Comparison of ENCODE assay signal across 16 cellular contexts in genomic region chr16:46928811-46929210, GRCh38. TPM values are rescaled to one million over a fixed set of nuclear protein-coding genes. Genes with fewer than 3 reads are reported as not detected.
DNase-seq lines count a peak whose midpoint lies in the region; ATAC-seq and TF ChIP-seq lines count a peak whose summit lies in the region.
"Had no signal": no experiment of that assay in that cellular context is flagged by ENCODE, and none has a peak within 500 bp of the region (broad histone marks: within the 10 kb centered on the region; RNA-seq: fewer than 3 reads in every experiment).

No MANE protein-coding gene starts in this region.

- H3K4me1 Mint-ChIP-seq in Calu3 (ENCODE audit: low read depth, unreplicated experiment) (no peaks in the 10 kb centered on the region), brain (no peaks in the 10 kb centered on the region), nephron progenitor cell (no peaks in the 10 kb centered on the region)

- BruUV-seq in Calu3 (replicated peaks; lab: Mats Ljungman, UMichigan) (no TSS peak), OCI-LY7 (replicated peaks; lab: Mats Ljungman, UMichigan) (TSS peak; percentile 55)

- no peaks in the 10 kb centered on the region for H3K9me2 ChIP-seq in OCI-LY7 (ENCODE audit: insufficient read depth, low read length)

- H3K9me3 Mint-ChIP-seq in Calu3 (ENCODE audit: low read depth, unreplicated experiment) (no peaks in the 10 kb centered on the region), brain (no peaks in the 10 kb centered on the region), nephron progenitor cell (no peaks in the 10 kb centered on the region)
- H3K9me3 Mint-ChIP-seq: IgD-negative memory B cell had no signal

- no peak overlapping the region for H2AFZ ChIP-seq in OCI-LY7 (ENCODE audit: low read length)
- H2AFZ ChIP-seq: PC-9 had no signal

- H3K36me3 Mint-ChIP-seq in Calu3 (ENCODE audit: insufficient read depth, unreplicated experiment) (peaks cover 91% of the 10 kb centered on the region), brain (peaks cover 39% of the 10 kb centered on the region), nephron progenitor cell (ENCODE audit: low read depth) (peaks cover 25% of the 10 kb centered on the region)
- H3K36me3 Mint-ChIP-seq: IgD-negative memory B cell had no signal

- no peak for ATAC-seq in Right ventricle myocardium inferior

- no peak overlapping the region for H3K4me3 ChIP-seq in OCI-LY7 (ENCODE audit: low read depth, low read length, poor library complexity, severe bottlenecking)
- H3K4me3 ChIP-seq: A549, HAP-1, PC-9, SK-N-MC had no signal

- intact Hi-C loops in Calu3 (cut with micrococcal nuclease; ENCODE audit: unreplicated experiment) = loop anchor here (2.0 kb wide), 1 partner anchor 74 kb away; no protein-coding TSS in a partner anchor
- intact Hi-C loops in OCI-LY7 (cut with micrococcal nuclease; ENCODE audit: unreplicated experiment) = loop anchor here (5.0 kb wide), 2 partner anchors 77 to 257 kb away; no protein-coding TSS in a partner anchor
- intact Hi-C loops in Right ventricle myocardium inferior (cut with DNase I) = loop anchor here (5.0 kb wide), 1 partner anchor 77 kb away; no protein-coding TSS in a partner anchor

- H3K27ac Mint-ChIP-seq in Calu3 (ENCODE audit: unreplicated experiment) (peak overlapping the region; percentile 33), brain (peak overlapping the region in 3 of 5 experiments; percentile 0 to 38 (median 34)), nephron progenitor cell (peak overlapping the region; percentile 30)

- peaks cover 37% of the 10 kb centered on the region; the same call in 1 of the 2 replicates for H3K36me3 ChIP-seq in OCI-LY7 (ENCODE audit: insufficient read depth, low read length)

- POLR2A ChIA-PET in OCI-LY7 (lab: Charles Lee) = interaction anchor here (0.6 kb wide), 1 partner anchor 265 kb away, joined by 3 read pairs; no protein-coding TSS in a partner anchor

- TF ChIP-seq CTCF in Calu3 (IDR thresholded peaks at IDR 0.05; ENCODE audit: unreplicated experiment) (no peak), OCI-LY7 (conservative IDR thresholded peaks at IDR 0.05; ENCODE audit: low read length) (no peak), brain (conservative IDR thresholded peaks at IDR 0.05) (no peak), nephron progenitor cell (IDR thresholded peaks at IDR 0.05) (no peak)

- H3K27me3 Mint-ChIP-seq in Calu3 (ENCODE audit: unreplicated experiment) (no peaks in the 10 kb centered on the region), brain (no peaks in the 10 kb centered on the region), nephron progenitor cell (ENCODE audit: low read depth, poor library complexity) (no peaks in the 10 kb centered on the region)
- H3K27me3 Mint-ChIP-seq: IgD-negative memory B cell had no signal

- no peaks in the 10 kb centered on the region for H3K9me3 ChIP-seq in OCI-LY7 (ENCODE audit: low read length)
- H3K9me3 ChIP-seq: A549, HAP-1 had no signal

- H4K20me1 ChIP-seq in OCI-LY7 (ENCODE audit: insufficient read depth, low read length) = no peaks in the 10 kb centered on the region

- H3K27ac ChIP-seq in OCI-LY7 (ENCODE audit: low read depth, low read length, poor library complexity, severe bottlenecking) = no peak overlapping the region
- H3K27ac ChIP-seq: A549, PC-9, SK-N-MC had no signal

- peaks cover 11% of the 10 kb centered on the region for H3K4me1 ChIP-seq in OCI-LY7 (ENCODE audit: insufficient read depth, low read length, poor library complexity, severe bottlenecking)
- H3K4me1 ChIP-seq: A549, HAP-1 had no signal

- CTCF ChIA-PET in Calu3 (lab: Charles Lee) (interaction anchor here (1.2 kb wide), 1 partner anchor 75 kb away, joined by 4 read pairs; no protein-coding TSS in a partner anchor), OCI-LY7 (lab: Charles Lee; ENCODE audit: unreplicated experiment) (no interaction called here)

- no peak overlapping the region for H3K4me2 ChIP-seq in OCI-LY7 (ENCODE audit: low read length)
- H3K4me2 ChIP-seq: A549, PC-9 had no signal

- DNase-seq in Calu3 (no peak), OCI-LY7 (ENCODE audit: low spot score) (no peak), nephron progenitor cell (no peak), NOMO-1 (lab: John Stamatoyannopoulos, UW; ENCODE audit: unreplicated experiment in 2 of 2) (no peak), AG08395 (ENCODE audit: low spot score) (no peak), Right ventricle myocardium inferior (ENCODE audit: missing footprints) (no peak)
- DNase-seq: NCI-H187; NCI-H446; NK-92 treated with Interleukin-12 subunit alpha and Interleukin-12 subunit beta, amount 100 ng/mL, for 24 hours; PC-9; Right ventricle myocardium superior had no signal

- H3K4me3 Mint-ChIP-seq in Calu3 (ENCODE audit: low read depth, unreplicated experiment) (no peak overlapping the region), brain (no peak overlapping the region), nephron progenitor cell (no peak overlapping the region)
- H3K4me3 Mint-ChIP-seq: IgD-negative memory B cell had no signal

- H3K79me2 ChIP-seq in OCI-LY7 (ENCODE audit: insufficient read depth, low read depth, low read length) = no peaks in the 10 kb centered on the region

RNA-seq across cellular contexts. Expression of gene GPT2, which starts 44.6 kb away (rescaled TPM):
- total RNA-seq in Calu3 (2022) (63.2 and 68.9 TPM in 2 replicates), OCI-LY7 (2022) (92.2 and 105 TPM in 2 replicates), Right ventricle myocardium inferior (21.9 TPM)
- total RNA-seq in OCI-LY7 (2014; rRNA removed; shearing (Covaris generic)) = 30.2 and 42.5 TPM in 2 replicates
- polyA plus RNA-seq in brain (ENCODE audit: insufficient read depth, low read depth, low replicate concordance) = 116 TPM

RNA-seq across cellular contexts. Expression of gene DNAJA2, which starts 44.7 kb away (rescaled TPM):
- total RNA-seq in Calu3 (2022) = 76.8 and 80.1 TPM in 2 replicates
- total RNA-seq in OCI-LY7 (2014; rRNA removed; shearing (Covaris generic)) = 40.8 and 43.3 TPM in 2 replicates
- 50.4 and 61.6 TPM in 2 replicates for total RNA-seq in OCI-LY7 (2022)
- polyA plus RNA-seq in brain (ENCODE audit: insufficient read depth, low read depth, low replicate concordance) = 41.6 TPM
- 86.3 TPM for total RNA-seq in Right ventricle myocardium inferior
